Comparison of ENCODE assay signal across 15 cellular contexts in genomic region chr3:136885357-136886213, GRCh38. TPM values are rescaled to one million over a fixed set of nuclear protein-coding genes. Genes with fewer than 3 reads are reported as not detected.
DNase-seq lines count a peak whose midpoint lies in the region; ATAC-seq and TF ChIP-seq lines count a peak whose summit lies in the region.
"Had no signal": no experiment of that assay in that cellular context is flagged by ENCODE, and none has a peak within 500 bp of the region (broad histone marks: within the 10 kb centered on the region; RNA-seq: fewer than 3 reads in every experiment).

No MANE protein-coding gene starts in this region.

- no peaks in the 10 kb centered on the region for H3K27me3 ChIP-seq in uterus
- H3K27me3 ChIP-seq: esophagus muscularis mucosa had no signal

- no peak overlapping the region for H3K4me3 Mint-ChIP-seq in stimulated activated naive CD8-positive, alpha-beta T cell treated with anti-CD3 and anti-CD28 coated beads, Interleukin-15, Interleukin-2, amounts not matched to agents 100 ng/mL and 50 ng/mL, for 24 hours
- H3K4me3 Mint-ChIP-seq in activated naive CD8-positive, alpha-beta T cell: peak overlapping the region; percentile 70

- no peaks in the 10 kb centered on the region for H3K9me3 ChIP-seq in uterus
- H3K9me3 ChIP-seq: esophagus muscularis mucosa had no signal

- H3K36me3 Mint-ChIP-seq in stimulated activated naive CD8-positive, alpha-beta T cell treated with anti-CD3 and anti-CD28 coated beads, Interleukin-15, Interleukin-2, amounts not matched to agents 100 ng/mL and 50 ng/mL, for 24 hours (ENCODE audit: low read depth): peaks cover 25% of the 10 kb centered on the region
- H3K36me3 Mint-ChIP-seq in activated naive CD8-positive, alpha-beta T cell: peaks cover 14% of the 10 kb centered on the region

- H3K4me1 Mint-ChIP-seq in stimulated activated naive CD8-positive, alpha-beta T cell treated with anti-CD3 and anti-CD28 coated beads, Interleukin-15, Interleukin-2, amounts not matched to agents 100 ng/mL and 50 ng/mL, for 24 hours (ENCODE audit: low read depth): peaks cover 73% of the 10 kb centered on the region
- H3K4me1 Mint-ChIP-seq in activated naive CD8-positive, alpha-beta T cell (ENCODE audit: low read depth): peaks cover 82% of the 10 kb centered on the region

- no peaks in the 10 kb centered on the region for H3K4me1 ChIP-seq in uterus

- DNase-seq in stimulated activated naive CD8-positive, alpha-beta T cell treated with anti-CD3 and anti-CD28 coated beads, Interleukin-15, Interleukin-2, amounts not matched to agents 100 U/mL and 50 U/mL, for 24 hours: no peak
- DNase-seq in omental fat pad (ENCODE audit: low spot score): no peak
- no peak for DNase-seq in uterus
- DNase-seq: activated gamma-delta T cell, GOT3, NCI-H526 treated with DMSO at 0.1 percent for 48 hours, Right ventricle myocardium superior had no signal

- TF ChIP-seq POLR2A in uterus (IDR thresholded peaks at IDR 0.05): no peak

- no peak overlapping the region for H3K4me3 ChIP-seq in uterus
- H3K4me3 ChIP-seq: esophagus muscularis mucosa had no signal

- H3K9me3 Mint-ChIP-seq in stimulated activated naive CD8-positive, alpha-beta T cell treated with anti-CD3 and anti-CD28 coated beads, Interleukin-15, Interleukin-2, amounts not matched to agents 100 ng/mL and 50 ng/mL, for 24 hours: no peaks in the 10 kb centered on the region
- no peaks in the 10 kb centered on the region for H3K9me3 Mint-ChIP-seq in activated naive CD8-positive, alpha-beta T cell (ENCODE audit: low read depth)

- H3K27me3 Mint-ChIP-seq in stimulated activated naive CD8-positive, alpha-beta T cell treated with anti-CD3 and anti-CD28 coated beads, Interleukin-15, Interleukin-2, amounts not matched to agents 100 ng/mL and 50 ng/mL, for 24 hours: no peaks in the 10 kb centered on the region
- no peaks in the 10 kb centered on the region for H3K27me3 Mint-ChIP-seq in activated naive CD8-positive, alpha-beta T cell
- H3K27me3 Mint-ChIP-seq: progenitor cell of endocrine pancreas had no signal

- no peak overlapping the region for H3K27ac ChIP-seq in uterus
- H3K27ac ChIP-seq: esophagus muscularis mucosa, VCaP had no signal

- intact Hi-C loops in uterus (cut with DNase I; ENCODE audit: low total_unique reads): no loop called here

- H3K36me3 ChIP-seq in uterus: no peaks in the 10 kb centered on the region
- H3K36me3 ChIP-seq: esophagus muscularis mucosa had no signal

- TF ChIP-seq CTCF in omental fat pad (IDR thresholded peaks at IDR 0.05): no peak
- no peak for TF ChIP-seq CTCF in uterus (IDR thresholded peaks at IDR 0.05)

- H3K27ac Mint-ChIP-seq in stimulated activated naive CD8-positive, alpha-beta T cell treated with anti-CD3 and anti-CD28 coated beads, Interleukin-15, Interleukin-2, amounts not matched to agents 100 ng/mL and 50 ng/mL, for 24 hours: peak overlapping the region; percentile 48
- H3K27ac Mint-ChIP-seq in activated naive CD8-positive, alpha-beta T cell: peak overlapping the region; percentile 75
- H3K27ac Mint-ChIP-seq: progenitor cell of endocrine pancreas had no signal

- ATAC-seq in stimulated activated naive CD8-positive, alpha-beta T cell treated with anti-CD3 and anti-CD28 coated beads, Interleukin-15, Interleukin-2, amounts not matched to agents 100 U/mL and 50 U/mL, for 24 hours: no peak
- ATAC-seq in HG03342 (IDR thresholded peaks at IDR 0.05; ENCODE audit: unreplicated experiment): peak; percentile 45
- no peak for ATAC-seq in GM18517 (IDR thresholded peaks at IDR 0.05; ENCODE audit: unreplicated experiment)
- ATAC-seq in omental fat pad (ENCODE audit: low FRiP score): no peak
- no peak for ATAC-seq in HG03520 (IDR thresholded peaks at IDR 0.05; ENCODE audit: unreplicated experiment)

RNA-seq across cellular contexts. Expression of gene NCK1, which starts 23.6 kb away (rescaled TPM):
- total RNA-seq in omental fat pad: 10 to 100 TPM; 34.9 to 57.7 (median 50.8) TPM
- total RNA-seq in uterus: 10 to 100 TPM; 48.4 to 85.3 (median 60.2) TPM
